8 cellular contexts compared by ENCODE assay signal in the genomic region with DNA sequence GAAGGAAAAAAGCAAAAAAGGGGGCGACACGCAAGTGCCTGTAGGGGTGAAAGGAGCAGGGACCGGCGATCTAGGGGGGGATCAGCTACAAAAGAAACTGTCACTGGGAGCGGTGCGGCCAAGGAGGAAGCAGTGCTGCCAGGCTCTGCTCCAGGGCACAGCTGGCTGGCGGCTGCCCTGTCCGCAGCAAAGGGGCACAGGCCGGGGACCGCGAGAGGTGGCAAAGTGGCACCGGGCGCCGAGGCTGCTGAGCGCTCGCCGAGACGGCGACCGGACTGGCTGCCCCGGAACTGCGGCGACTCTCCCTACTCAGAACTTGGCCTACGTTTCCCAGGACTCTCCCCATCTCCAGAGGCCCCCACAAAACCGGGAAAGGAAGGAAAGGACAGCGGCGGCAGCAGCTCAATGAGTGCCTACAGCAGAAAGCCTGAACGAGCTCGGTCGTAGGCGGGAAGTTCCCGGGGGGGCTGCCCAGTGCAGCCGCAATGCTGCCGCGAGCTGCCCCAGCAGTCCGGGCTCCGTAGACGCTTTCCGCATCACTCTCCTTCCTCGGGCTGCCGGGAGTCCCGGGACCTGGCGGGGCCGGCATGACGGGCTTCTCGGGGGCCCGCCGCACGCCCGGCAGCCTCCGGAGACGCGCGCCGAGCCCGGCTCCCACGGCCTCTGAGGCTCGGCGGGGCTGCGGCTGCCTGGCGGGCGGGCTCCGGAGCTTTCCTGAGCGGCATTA. TPM values are rescaled to one million over a fixed set of nuclear protein-coding genes. Genes with fewer than 3 reads are reported as not detected.
DNase-seq lines count a peak whose midpoint lies in the region; ATAC-seq and TF ChIP-seq lines count a peak whose summit lies in the region.

No MANE protein-coding gene starts in this region.

- peak; percentile 49 for DNase-seq in ELF-1 (ENCODE audit: low read depth, low spot score)
- DNase-seq in HuH-7.5 (ENCODE audit: low spot score), result peak; percentile 45
- peak; percentile 63 for DNase-seq in activated B cell treated with CpG ODN at 0.5 μM for 24 hours
- DNase-seq in dedifferentiated amniotic fluid mesenchymal stem cell (ENCODE audit: extremely low spot score), result peak; percentile 31
- peak; percentile 69 to 78 (median 75) for DNase-seq in right lobe of liver
- peak; percentile 8 for DNase-seq in stimulated activated CD8-positive, alpha-beta memory T cell treated with anti-CD3 and anti-CD28 coated beads, Interleukin-15, amount 100 ng/mL, for 24 hours (ENCODE audit: low read depth)

- TF ChIP-seq CTCF in activated B cell treated with CpG ODN at 0.5 μM for 24 hours (IDR thresholded peaks at IDR 0.05), result no peak
- TF ChIP-seq CTCF in right lobe of liver (IDR thresholded peaks at IDR 0.05), result no peak

- CTCF ChIA-PET in activated B cell treated with CpG ODN at 0.5 μM for 24 hours (lab: Charles Lee), result interaction anchor here (0.9 to 3.6 kb wide), 5 partner anchors 8 to 39 kb away, joined by 3 to 15 read pairs (median 5); partner anchors contain the start of gene FAF1

- H3K27me3 ChIP-seq in right lobe of liver, result no peaks in the 10 kb centered on the region

- ATAC-seq in GM21515 (IDR thresholded peaks at IDR 0.05; ENCODE audit: unreplicated experiment), result peak; percentile 19
- peak; percentile 27 for ATAC-seq in activated B cell treated with CpG ODN at 0.5 μM for 24 hours (ENCODE audit: low read depth)
- ATAC-seq in right lobe of liver, result peak; percentile 46 to 60 (median 49)
- ATAC-seq in HG03469 (IDR thresholded peaks at IDR 0.05; ENCODE audit: unreplicated experiment), result no peak

- POLR2A ChIA-PET in activated B cell treated with CpG ODN at 0.5 μM for 24 hours (lab: Charles Lee), result interaction anchor here (1.4 to 3.8 kb wide), 5 partner anchors 9 to 909 kb away, joined by 3 to 48 read pairs (median 10); partner anchors contain the start of genes FAF1 and NRDC

- peaks cover 2 to 14% (median 4%) of the 10 kb centered on the region in 4 donors for H3K4me1 ChIP-seq in right lobe of liver

- H3K4me1 Mint-ChIP-seq in activated B cell treated with CpG ODN at 0.5 μM for 24 hours, result peaks cover 18% of the 10 kb centered on the region

- WGBS in right lobe of liver (ENCODE audit: insufficient coverage, low coverage, low lambda C conversion rate, missing lambda C conversion rate), result under 1% methylated on average over 26 of the region's 64 CpGs

- H3K4me3 Mint-ChIP-seq in activated B cell treated with CpG ODN at 0.5 μM for 24 hours, result peak overlapping the region; percentile 98

- H3K27me3 Mint-ChIP-seq in activated B cell treated with CpG ODN at 0.5 μM for 24 hours, result peaks cover 5% of the 10 kb centered on the region

- no peaks in the 10 kb centered on the region for H3K9me3 Mint-ChIP-seq in activated B cell treated with CpG ODN at 0.5 μM for 24 hours

- no peak for TF ChIP-seq POLR2A in right lobe of liver (IDR thresholded peaks at IDR 0.05)

- intact Hi-C loops in activated B cell treated with CpG ODN at 0.5 μM for 24 hours (cut with micrococcal nuclease) (loop anchor here (1.0 to 10.0 kb wide), 7 partner anchors 8 to 1086 kb away; partner anchors contain the start of genes BTF3L4, FAF1, NRDC and TXNDC12), right lobe of liver (cut with DNase I) (no loop called here)

- H3K27ac Mint-ChIP-seq in activated B cell treated with CpG ODN at 0.5 μM for 24 hours, result peak overlapping the region; percentile 87

- peaks cover 10% of the 10 kb centered on the region for H3K36me3 Mint-ChIP-seq in activated B cell treated with CpG ODN at 0.5 μM for 24 hours (ENCODE audit: low read depth)

- no peaks in the 10 kb centered on the region for H3K9me3 ChIP-seq in right lobe of liver

- H3K27ac ChIP-seq in right lobe of liver, result peak overlapping the region; percentile 59 to 96 (median 95)

- no peaks in the 10 kb centered on the region for H3K36me3 ChIP-seq in right lobe of liver

- peak overlapping the region; percentile 74 to 78 (median 75) for H3K4me3 ChIP-seq in right lobe of liver

RNA-seq across cellular contexts. Expression of gene CDKN2C, which starts 1.0 kb away (rescaled TPM):
- total RNA-seq in activated B cell treated with CpG ODN at 0.5 μM for 24 hours (2.8 and 3.3 TPM in 2 replicates), right lobe of liver (1 to 10 TPM; 1.2 to 6.7 (median 3.1) TPM)

RNA-seq across cellular contexts. Expression of gene FAF1, which starts 9.0 kb away (rescaled TPM):
- total RNA-seq in activated B cell treated with CpG ODN at 0.5 μM for 24 hours (57.2 and 61.7 TPM in 2 replicates), right lobe of liver (10 to 100 TPM; 24.1 to 32.4 (median 31.6) TPM)

Comparison
In these comparisons a context has a peak if more than half of its experiments do, and no peak if none do; other contexts are left out.
1. DNase-seq: peak in every context shown above with its lines; median percentile 75 in right lobe of liver; 63 in activated B cell treated with CpG ODN at 0.5 μM for 24 hours; 49 in ELF-1; 45 in HuH-7.5; 31 in dedifferentiated amniotic fluid mesenchymal stem cell; 8 in stimulated activated CD8-positive, alpha-beta memory T cell treated with anti-CD3 and anti-CD28 coated beads, Interleukin-15, amount 100 ng/mL, for 24 hours.